16 cellular contexts compared by ENCODE assay signal in the genomic region with DNA sequence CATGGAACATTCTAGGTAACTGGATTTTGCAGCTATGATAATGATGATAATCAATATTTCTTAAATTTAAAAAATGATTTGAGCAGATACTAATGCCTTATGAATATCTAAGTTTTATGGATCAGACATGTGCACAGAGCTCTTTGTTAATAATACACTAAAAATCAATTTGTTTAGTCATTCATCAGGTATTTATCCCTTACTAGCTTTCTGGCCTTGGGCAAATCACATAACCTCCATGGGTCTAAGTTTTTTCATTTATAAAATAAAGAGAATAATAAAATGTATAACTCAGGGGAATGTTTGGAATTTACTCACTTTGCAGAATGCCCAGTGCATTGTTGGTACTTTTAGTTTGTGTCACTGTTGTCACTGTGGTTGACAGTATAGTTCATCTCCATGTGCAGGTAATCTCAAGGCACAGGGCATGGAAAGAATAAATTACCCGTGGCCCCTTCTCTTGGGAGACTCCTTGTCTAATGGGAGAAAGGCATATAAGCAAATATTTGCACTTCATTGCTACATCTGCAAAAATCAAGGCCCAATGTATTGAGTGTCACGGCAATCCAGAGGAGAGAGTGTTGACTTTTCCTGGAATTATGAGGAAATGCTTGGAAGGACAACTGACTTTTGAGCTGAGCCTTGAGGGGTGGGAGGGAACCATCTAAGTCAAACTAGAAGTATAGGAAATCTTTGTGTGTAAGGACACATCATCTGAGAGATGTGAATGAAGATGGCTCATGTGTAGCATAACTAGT.
"Had no signal": no experiment of that assay in that cellular context is flagged by ENCODE, and none has a peak within 500 bp of the region (broad histone marks: within the 10 kb centered on the region; RNA-seq: fewer than 3 reads in every experiment).

No MANE protein-coding gene starts in this region.

- DNase-seq: activated CD4-positive, alpha-beta T cell treated with anti-CD3 and anti-CD28 coated beads for 1 hour; activated CD4-positive, alpha-beta T cell treated with anti-CD3 and anti-CD28 coated beads, Interleukin-2, amount 50 U/mL, for 4 hours; activated gamma-delta T cell; effector CD4-positive, alpha-beta T cell; heart right ventricle; immature natural killer cell; left cardiac atrium; lower lobe of right lung; natural killer cell; retina; stimulated activated naive B cell treated with anti-CD40 and anti-IgM and Interleukin-4, amounts not matched to agents 10 μg/mL and 1 μg/mL and 100 μg/mL, for 72 hours; upper lobe of left lung; WERI-Rb-1 had no signal

- ATAC-seq: gastroesophageal sphincter; heart right ventricle; left cardiac atrium; lower lobe of right lung; natural killer cell; stimulated activated naive B cell treated with anti-CD40 and anti-IgM and Interleukin-4, amounts not matched to agents 10 μg/mL and 1 μg/mL and 100 μg/mL, for 72 hours had no signal

- H3K4me3 ChIP-seq: gastroesophageal sphincter, heart right ventricle, lower lobe of right lung, thoracic aorta, upper lobe of left lung had no signal

- H3K36me3 ChIP-seq: gastroesophageal sphincter, heart right ventricle, lower lobe of right lung, neutrophil, thoracic aorta, upper lobe of left lung, WERI-Rb-1 had no signal

- H3K4me1 ChIP-seq: gastroesophageal sphincter, heart right ventricle, lower lobe of right lung, upper lobe of left lung had no signal

- H3K27me3 ChIP-seq: gastroesophageal sphincter, heart right ventricle, neutrophil, upper lobe of left lung had no signal

- H3K9me3 ChIP-seq: lower lobe of right lung, neutrophil, thoracic aorta had no signal

- H3K27ac ChIP-seq: gastroesophageal sphincter, heart right ventricle, lower lobe of right lung, neutrophil, thoracic aorta, upper lobe of left lung, WERI-Rb-1 had no signal
